In genomic region chr9:4024281-4024680, GRCh38 we compare ENCODE assay signal across 16 cellular contexts.
A peak's percentile ranks its signal among the peaks of the same experiment; 100 is the strongest.
DNase-seq lines count a peak whose midpoint lies in the region; ATAC-seq and TF ChIP-seq lines count a peak whose summit lies in the region.
"Had no signal": no experiment of that assay in that cellular context is flagged by ENCODE, and none has a peak within 500 bp of the region (broad histone marks: within the 10 kb centered on the region; RNA-seq: fewer than 3 reads in every experiment).

No MANE protein-coding gene starts in this region.

- H3K4me3 Mint-ChIP-seq in brain: no peak overlapping the region
- H3K4me3 Mint-ChIP-seq: CD4-positive, alpha-beta memory T cell; GM23338; H9 had no signal

- H3K9me3 Mint-ChIP-seq in brain: no peaks in the 10 kb centered on the region
- H3K9me3 Mint-ChIP-seq: CD4-positive, alpha-beta memory T cell; GM23338; H9 had no signal

- peak; percentile 28 for ATAC-seq in omental fat pad (ENCODE audit: low FRiP score)
- ATAC-seq: GM12878, HCT116 had no signal

- DNase-seq in NCI-H69 (lab: John Stamatoyannopoulos, UW) (peak; percentile 31), left kidney (ENCODE audit: low read depth, low spot score) (peak; percentile 25), omental fat pad (ENCODE audit: low spot score) (no peak), GM03348 (ENCODE audit: low spot score) (no peak), NCI-H1417 treated with DMSO at 0.1 percent for 48 hours (lab: John Stamatoyannopoulos, UW) (no peak)
- no peak for DNase-seq in effector CD4-positive, alpha-beta T cell
- DNase-seq: Calu3; CD4-positive, alpha-beta memory T cell; COR-L47; DMS53; DMS79 treated with DMSO at 0.1 percent for 48 hours; H9 had no signal

- no peaks in the 10 kb centered on the region for H3K27me3 Mint-ChIP-seq in brain

- peak overlapping the region in 3 of 5 experiments; percentile 3 to 80 (median 65) for H3K27ac Mint-ChIP-seq in brain
- H3K27ac Mint-ChIP-seq: CD4-positive, alpha-beta memory T cell; GM23338; H9 had no signal

- H3K4me1 Mint-ChIP-seq in brain: peaks cover 54% of the 10 kb centered on the region
- H3K4me1 Mint-ChIP-seq: CD4-positive, alpha-beta memory T cell had no signal

- TF ChIP-seq CTCF in brain (conservative IDR thresholded peaks at IDR 0.05) (no peak), omental fat pad (IDR thresholded peaks at IDR 0.05) (no peak)

- H3K36me3 Mint-ChIP-seq in brain: no peaks in the 10 kb centered on the region
- H3K36me3 Mint-ChIP-seq: CD4-positive, alpha-beta memory T cell had no signal

Comparison
In these comparisons a context has a peak if more than half of its experiments do, and no peak if none do; other contexts are left out.
1. DNase-seq: peak in NCI-H69 (single experiment) and left kidney (single experiment); none in omental fat pad (single experiment), GM03348 (single experiment), NCI-H1417 treated with DMSO at 0.1 percent for 48 hours (single experiment) and effector CD4-positive, alpha-beta T cell (single experiment).